ENCODE assay signal across 1 cellular context in the genomic region with DNA sequence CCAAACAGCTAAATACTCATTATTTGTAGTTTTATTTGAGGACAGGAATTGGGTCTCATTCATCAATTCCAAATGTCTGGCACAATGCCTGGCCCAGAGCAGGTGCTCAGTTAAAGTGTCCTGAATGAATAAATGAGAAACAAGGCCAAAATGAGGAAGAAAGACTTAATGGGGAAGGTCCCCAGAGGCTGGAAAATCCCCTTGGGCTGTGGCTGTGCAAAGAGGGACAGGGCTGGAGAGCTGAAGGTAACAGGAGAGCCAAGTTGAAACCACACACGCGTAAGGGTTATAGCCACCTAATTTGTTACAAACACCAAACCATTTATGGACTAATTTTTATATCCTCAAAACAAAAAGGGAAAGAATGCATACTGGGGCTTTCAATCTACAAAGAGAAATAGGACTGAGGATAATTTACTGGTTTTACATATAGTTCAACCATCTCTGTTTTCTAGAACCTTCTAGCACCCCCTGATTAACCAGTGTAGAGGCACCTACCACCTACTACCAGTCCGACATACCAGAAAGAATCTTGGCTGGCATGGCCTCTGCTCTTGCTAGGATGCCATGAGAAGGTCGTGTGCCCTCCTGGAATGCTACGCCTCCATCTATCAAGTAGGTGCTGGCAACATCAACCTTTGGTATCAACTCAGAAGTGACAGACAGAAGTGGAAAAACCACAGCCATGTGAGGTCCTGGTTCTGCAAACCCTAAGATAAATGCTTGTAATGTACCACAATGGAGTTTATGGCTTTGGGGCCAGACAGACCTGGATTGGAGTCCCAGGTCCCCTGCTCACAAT.
TF ChIP-seq lines count a peak whose summit lies in the region.

No MANE protein-coding gene starts in this region.

TF ChIP-seq in GM12878, 131 proteins besides CTCF, POLR2A, EP300 and RAD21 (continued from another document and continues in another):
- TF ChIP-seq, protein P1, sequence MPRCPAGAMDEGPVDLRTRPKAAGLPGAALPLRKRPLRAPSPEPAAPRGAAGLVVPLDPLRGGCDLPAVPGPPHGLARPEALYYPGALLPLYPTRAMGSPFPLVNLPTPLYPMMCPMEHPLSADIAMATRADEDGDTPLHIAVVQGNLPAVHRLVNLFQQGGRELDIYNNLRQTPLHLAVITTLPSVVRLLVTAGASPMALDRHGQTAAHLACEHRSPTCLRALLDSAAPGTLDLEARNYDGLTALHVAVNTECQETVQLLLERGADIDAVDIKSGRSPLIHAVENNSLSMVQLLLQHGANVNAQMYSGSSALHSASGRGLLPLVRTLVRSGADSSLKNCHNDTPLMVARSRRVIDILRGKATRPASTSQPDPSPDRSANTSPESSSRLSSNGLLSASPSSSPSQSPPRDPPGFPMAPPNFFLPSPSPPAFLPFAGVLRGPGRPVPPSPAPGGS (IDR thresholded peaks at IDR 0.05; ENCODE audit: borderline replicate concordance, insufficient read depth, low read depth, low read length, poor library complexity, severe bottlenecking): no peak
- TF ChIP-seq SUZ12 (IDR thresholded peaks at IDR 0.05; ENCODE audit: unreplicated experiment) (no peak), FOXK2 (IDR thresholded peaks at IDR 0.05) (no peak), DPF2 (IDR thresholded peaks at IDR 0.05) (peak; percentile 78; the same call in 1 of the 2 replicates), SP1 (IDR thresholded peaks at IDR 0.05; ENCODE audit: low read depth, low read length) (no peak), PAX5 (IDR thresholded peaks at IDR 0.05; ENCODE audit: borderline replicate concordance, low read depth, low read length) (peak; percentile 70), ZNF274 (IDR thresholded peaks at IDR 0.05; ENCODE audit: insufficient read depth, insufficient read length) (no peak), NRF1 (conservative IDR thresholded peaks at IDR 0.05; ENCODE audit: low read depth, low read length) (no peak), NFIC (IDR thresholded peaks at IDR 0.05; ENCODE audit: low read depth, low read length) (no peak), NR2F1 (conservative IDR thresholded peaks at IDR 0.05) (peak; percentile 51; the same call in 1 of the 2 replicates), HDAC6 (IDR thresholded peaks at IDR 0.05; ENCODE audit: unreplicated experiment) (no peak), EGR1 (IDR thresholded peaks at IDR 0.05; ENCODE audit: borderline replicate concordance in 1 of 2, low read depth in 2 of 2, low read length in 2 of 2) (no peak), ZZZ3 (IDR thresholded peaks at IDR 0.05; ENCODE audit: control insufficient read depth, insufficient read length, low read depth) (no peak), HDAC2 (IDR thresholded peaks at IDR 0.05) (no peak), BACH1 (IDR thresholded peaks at IDR 0.05; ENCODE audit: borderline replicate concordance) (no peak; the same call in 1 of the 2 replicates)
- TF ChIP-seq, protein P2, sequence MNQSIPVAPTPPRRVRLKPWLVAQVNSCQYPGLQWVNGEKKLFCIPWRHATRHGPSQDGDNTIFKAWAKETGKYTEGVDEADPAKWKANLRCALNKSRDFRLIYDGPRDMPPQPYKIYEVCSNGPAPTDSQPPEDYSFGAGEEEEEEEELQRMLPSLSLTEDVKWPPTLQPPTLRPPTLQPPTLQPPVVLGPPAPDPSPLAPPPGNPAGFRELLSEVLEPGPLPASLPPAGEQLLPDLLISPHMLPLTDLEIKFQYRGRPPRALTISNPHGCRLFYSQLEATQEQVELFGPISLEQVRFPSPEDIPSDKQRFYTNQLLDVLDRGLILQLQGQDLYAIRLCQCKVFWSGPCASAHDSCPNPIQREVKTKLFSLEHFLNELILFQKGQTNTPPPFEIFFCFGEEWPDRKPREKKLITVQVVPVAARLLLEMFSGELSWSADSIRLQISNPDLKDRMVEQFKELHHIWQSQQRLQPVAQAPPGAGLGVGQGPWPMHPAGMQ (IDR thresholded peaks at IDR 0.05; ENCODE audit: borderline replicate concordance): no peak
- TF ChIP-seq, protein P3, sequence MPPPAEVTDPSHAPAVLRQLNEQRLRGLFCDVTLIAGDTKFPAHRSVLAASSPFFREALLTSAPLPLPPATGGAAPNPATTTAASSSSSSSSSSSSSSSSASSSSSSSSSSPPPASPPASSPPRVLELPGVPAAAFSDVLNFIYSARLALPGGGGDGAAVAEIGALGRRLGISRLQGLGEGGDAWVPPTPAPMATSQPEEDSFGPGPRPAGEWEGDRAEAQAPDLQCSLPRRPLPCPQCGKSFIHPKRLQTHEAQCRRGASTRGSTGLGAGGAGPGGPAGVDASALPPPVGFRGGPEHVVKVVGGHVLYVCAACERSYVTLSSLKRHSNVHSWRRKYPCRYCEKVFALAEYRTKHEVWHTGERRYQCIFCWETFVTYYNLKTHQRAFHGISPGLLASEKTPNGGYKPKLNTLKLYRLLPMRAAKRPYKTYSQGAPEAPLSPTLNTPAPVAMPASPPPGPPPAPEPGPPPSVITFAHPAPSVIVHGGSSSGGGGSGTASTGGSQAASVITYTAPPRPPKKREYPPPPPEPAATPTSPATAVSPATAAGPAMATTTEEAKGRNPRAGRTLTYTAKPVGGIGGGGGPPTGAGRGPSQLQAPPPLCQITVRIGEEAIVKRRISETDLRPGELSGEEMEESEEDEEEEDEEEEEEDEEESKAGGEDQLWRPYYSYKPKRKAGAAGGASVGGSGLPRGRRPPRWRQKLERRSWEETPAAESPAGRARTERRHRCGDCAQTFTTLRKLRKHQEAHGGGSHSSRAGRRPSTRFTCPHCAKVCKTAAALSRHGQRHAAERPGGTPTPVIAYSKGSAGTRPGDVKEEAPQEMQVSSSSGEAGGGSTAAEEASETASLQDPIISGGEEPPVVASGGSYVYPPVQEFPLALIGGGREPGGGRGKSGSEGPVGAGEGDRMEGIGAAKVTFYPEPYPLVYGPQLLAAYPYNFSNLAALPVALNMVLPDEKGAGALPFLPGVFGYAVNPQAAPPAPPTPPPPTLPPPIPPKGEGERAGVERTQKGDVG (CRISPR knock-in tag; IDR thresholded peaks at IDR 0.05): no peak
- TF ChIP-seq, protein P4, sequence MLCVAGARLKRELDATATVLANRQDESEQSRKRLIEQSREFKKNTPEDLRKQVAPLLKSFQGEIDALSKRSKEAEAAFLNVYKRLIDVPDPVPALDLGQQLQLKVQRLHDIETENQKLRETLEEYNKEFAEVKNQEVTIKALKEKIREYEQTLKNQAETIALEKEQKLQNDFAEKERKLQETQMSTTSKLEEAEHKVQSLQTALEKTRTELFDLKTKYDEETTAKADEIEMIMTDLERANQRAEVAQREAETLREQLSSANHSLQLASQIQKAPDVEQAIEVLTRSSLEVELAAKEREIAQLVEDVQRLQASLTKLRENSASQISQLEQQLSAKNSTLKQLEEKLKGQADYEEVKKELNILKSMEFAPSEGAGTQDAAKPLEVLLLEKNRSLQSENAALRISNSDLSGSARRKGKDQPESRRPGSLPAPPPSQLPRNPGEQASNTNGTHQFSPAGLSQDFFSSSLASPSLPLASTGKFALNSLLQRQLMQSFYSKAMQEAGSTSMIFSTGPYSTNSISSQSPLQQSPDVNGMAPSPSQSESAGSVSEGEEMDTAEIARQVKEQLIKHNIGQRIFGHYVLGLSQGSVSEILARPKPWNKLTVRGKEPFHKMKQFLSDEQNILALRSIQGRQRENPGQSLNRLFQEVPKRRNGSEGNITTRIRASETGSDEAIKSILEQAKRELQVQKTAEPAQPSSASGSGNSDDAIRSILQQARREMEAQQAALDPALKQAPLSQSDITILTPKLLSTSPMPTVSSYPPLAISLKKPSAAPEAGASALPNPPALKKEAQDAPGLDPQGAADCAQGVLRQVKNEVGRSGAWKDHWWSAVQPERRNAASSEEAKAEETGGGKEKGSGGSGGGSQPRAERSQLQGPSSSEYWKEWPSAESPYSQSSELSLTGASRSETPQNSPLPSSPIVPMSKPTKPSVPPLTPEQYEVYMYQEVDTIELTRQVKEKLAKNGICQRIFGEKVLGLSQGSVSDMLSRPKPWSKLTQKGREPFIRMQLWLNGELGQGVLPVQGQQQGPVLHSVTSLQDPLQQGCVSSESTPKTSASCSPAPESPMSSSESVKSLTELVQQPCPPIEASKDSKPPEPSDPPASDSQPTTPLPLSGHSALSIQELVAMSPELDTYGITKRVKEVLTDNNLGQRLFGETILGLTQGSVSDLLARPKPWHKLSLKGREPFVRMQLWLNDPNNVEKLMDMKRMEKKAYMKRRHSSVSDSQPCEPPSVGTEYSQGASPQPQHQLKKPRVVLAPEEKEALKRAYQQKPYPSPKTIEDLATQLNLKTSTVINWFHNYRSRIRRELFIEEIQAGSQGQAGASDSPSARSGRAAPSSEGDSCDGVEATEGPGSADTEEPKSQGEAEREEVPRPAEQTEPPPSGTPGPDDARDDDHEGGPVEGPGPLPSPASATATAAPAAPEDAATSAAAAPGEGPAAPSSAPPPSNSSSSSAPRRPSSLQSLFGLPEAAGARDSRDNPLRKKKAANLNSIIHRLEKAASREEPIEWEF (IDR thresholded peaks at IDR 0.05; ENCODE audit: insufficient replicate concordance, low read depth, low read length): no peak
- TF ChIP-seq, protein P5, sequence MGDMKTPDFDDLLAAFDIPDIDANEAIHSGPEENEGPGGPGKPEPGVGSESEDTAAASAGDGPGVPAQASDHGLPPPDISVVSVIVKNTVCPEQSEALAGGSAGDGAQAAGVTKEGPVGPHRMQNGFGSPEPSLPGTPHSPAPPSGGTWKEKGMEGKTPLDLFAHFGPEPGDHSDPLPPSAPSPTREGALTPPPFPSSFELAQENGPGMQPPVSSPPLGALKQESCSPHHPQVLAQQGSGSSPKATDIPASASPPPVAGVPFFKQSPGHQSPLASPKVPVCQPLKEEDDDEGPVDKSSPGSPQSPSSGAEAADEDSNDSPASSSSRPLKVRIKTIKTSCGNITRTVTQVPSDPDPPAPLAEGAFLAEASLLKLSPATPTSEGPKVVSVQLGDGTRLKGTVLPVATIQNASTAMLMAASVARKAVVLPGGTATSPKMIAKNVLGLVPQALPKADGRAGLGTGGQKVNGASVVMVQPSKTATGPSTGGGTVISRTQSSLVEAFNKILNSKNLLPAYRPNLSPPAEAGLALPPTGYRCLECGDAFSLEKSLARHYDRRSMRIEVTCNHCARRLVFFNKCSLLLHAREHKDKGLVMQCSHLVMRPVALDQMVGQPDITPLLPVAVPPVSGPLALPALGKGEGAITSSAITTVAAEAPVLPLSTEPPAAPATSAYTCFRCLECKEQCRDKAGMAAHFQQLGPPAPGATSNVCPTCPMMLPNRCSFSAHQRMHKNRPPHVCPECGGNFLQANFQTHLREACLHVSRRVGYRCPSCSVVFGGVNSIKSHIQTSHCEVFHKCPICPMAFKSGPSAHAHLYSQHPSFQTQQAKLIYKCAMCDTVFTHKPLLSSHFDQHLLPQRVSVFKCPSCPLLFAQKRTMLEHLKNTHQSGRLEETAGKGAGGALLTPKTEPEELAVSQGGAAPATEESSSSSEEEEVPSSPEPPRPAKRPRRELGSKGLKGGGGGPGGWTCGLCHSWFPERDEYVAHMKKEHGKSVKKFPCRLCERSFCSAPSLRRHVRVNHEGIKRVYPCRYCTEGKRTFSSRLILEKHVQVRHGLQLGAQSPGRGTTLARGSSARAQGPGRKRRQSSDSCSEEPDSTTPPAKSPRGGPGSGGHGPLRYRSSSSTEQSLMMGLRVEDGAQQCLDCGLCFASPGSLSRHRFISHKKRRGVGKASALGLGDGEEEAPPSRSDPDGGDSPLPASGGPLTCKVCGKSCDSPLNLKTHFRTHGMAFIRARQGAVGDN (IDR thresholded peaks at IDR 0.05): no peak
- TF ChIP-seq, protein P6, sequence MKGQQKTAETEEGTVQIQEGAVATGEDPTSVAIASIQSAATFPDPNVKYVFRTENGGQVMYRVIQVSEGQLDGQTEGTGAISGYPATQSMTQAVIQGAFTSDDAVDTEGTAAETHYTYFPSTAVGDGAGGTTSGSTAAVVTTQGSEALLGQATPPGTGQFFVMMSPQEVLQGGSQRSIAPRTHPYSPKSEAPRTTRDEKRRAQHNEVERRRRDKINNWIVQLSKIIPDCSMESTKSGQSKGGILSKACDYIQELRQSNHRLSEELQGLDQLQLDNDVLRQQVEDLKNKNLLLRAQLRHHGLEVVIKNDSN (IDR thresholded peaks at IDR 0.05; ENCODE audit: borderline replicate concordance, extremely low read length, insufficient read depth, low read depth, low read length): no peak
- TF ChIP-seq, protein P7, sequence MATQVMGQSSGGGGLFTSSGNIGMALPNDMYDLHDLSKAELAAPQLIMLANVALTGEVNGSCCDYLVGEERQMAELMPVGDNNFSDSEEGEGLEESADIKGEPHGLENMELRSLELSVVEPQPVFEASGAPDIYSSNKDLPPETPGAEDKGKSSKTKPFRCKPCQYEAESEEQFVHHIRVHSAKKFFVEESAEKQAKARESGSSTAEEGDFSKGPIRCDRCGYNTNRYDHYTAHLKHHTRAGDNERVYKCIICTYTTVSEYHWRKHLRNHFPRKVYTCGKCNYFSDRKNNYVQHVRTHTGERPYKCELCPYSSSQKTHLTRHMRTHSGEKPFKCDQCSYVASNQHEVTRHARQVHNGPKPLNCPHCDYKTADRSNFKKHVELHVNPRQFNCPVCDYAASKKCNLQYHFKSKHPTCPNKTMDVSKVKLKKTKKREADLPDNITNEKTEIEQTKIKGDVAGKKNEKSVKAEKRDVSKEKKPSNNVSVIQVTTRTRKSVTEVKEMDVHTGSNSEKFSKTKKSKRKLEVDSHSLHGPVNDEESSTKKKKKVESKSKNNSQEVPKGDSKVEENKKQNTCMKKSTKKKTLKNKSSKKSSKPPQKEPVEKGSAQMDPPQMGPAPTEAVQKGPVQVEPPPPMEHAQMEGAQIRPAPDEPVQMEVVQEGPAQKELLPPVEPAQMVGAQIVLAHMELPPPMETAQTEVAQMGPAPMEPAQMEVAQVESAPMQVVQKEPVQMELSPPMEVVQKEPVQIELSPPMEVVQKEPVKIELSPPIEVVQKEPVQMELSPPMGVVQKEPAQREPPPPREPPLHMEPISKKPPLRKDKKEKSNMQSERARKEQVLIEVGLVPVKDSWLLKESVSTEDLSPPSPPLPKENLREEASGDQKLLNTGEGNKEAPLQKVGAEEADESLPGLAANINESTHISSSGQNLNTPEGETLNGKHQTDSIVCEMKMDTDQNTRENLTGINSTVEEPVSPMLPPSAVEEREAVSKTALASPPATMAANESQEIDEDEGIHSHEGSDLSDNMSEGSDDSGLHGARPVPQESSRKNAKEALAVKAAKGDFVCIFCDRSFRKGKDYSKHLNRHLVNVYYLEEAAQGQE (IDR thresholded peaks at IDR 0.05; ENCODE audit: low read depth, low read length): no peak
- TF ChIP-seq, protein P8, sequence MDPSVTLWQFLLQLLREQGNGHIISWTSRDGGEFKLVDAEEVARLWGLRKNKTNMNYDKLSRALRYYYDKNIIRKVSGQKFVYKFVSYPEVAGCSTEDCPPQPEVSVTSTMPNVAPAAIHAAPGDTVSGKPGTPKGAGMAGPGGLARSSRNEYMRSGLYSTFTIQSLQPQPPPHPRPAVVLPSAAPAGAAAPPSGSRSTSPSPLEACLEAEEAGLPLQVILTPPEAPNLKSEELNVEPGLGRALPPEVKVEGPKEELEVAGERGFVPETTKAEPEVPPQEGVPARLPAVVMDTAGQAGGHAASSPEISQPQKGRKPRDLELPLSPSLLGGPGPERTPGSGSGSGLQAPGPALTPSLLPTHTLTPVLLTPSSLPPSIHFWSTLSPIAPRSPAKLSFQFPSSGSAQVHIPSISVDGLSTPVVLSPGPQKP (IDR thresholded peaks at IDR 0.05; ENCODE audit: low read depth, low read length): no peak
